14 cellular contexts compared by ENCODE assay signal in genomic region chr6:137881522-137881886, GRCh38. TPM values are rescaled to one million over a fixed set of nuclear protein-coding genes. Genes with fewer than 3 reads are reported as not detected.
DNase-seq lines count a peak whose midpoint lies in the region; ATAC-seq and TF ChIP-seq lines count a peak whose summit lies in the region.
"Had no signal": no experiment of that assay in that cellular context is flagged by ENCODE, and none has a peak within 500 bp of the region (broad histone marks: within the 10 kb centered on the region; RNA-seq: fewer than 3 reads in every experiment).

No MANE protein-coding gene starts in this region.

- H3K27ac Mint-ChIP-seq in activated CD4-positive, alpha-beta T cell treated with anti-CD3 and anti-CD28 coated beads, Interleukin-2, amount 10 ng/mL, durations not matched to agents 7 days and 5 days = peak overlapping the region; percentile 86
- H3K27ac Mint-ChIP-seq in activated naive CD8-positive, alpha-beta T cell treated with anti-CD3 and anti-CD28 coated beads, Interleukin-2, amount 10 ng/mL, durations not matched to agents 7 days and 5 days = peak overlapping the region; percentile 77
- H3K27ac Mint-ChIP-seq in endodermal cell = no peak overlapping the region

- H3K79me2 ChIP-seq in Loucy (ENCODE audit: insufficient read depth, low read length) = peaks cover 20% of the 10 kb centered on the region; the same call in 1 of the 2 replicates

- H3K9ac ChIP-seq in Loucy (ENCODE audit: low read depth, low read length, poor library complexity, severe bottlenecking) (no peak overlapping the region), endodermal cell (ENCODE audit: extremely low read depth, low read length, poor library complexity, severe bottlenecking) (no peak overlapping the region)

- H3K4me2 ChIP-seq in Loucy (ENCODE audit: low read depth, low read length, poor library complexity, severe bottlenecking) = peak overlapping the region; percentile 51

- H3K4me3 Mint-ChIP-seq in activated CD4-positive, alpha-beta T cell treated with anti-CD3 and anti-CD28 coated beads, Interleukin-2, amount 10 ng/mL, durations not matched to agents 7 days and 5 days = no peak overlapping the region
- no peak overlapping the region for H3K4me3 Mint-ChIP-seq in activated naive CD8-positive, alpha-beta T cell treated with anti-CD3 and anti-CD28 coated beads, Interleukin-2, amount 10 ng/mL, durations not matched to agents 7 days and 5 days
- H3K4me3 Mint-ChIP-seq in endodermal cell = no peak overlapping the region
- H3K4me3 Mint-ChIP-seq: neural crest cell had no signal

- CTCF ChIA-PET in activated CD4-positive, alpha-beta T cell treated with anti-CD3 and anti-CD28 coated beads, Interleukin-2, amount 10 ng/mL, durations not matched to agents 7 days and 5 days (lab: Charles Lee) = interaction anchor here (0.8 to 3.3 kb wide), 16 partner anchors 9 to 497 kb away, joined by 3 to 19 read pairs (median 5); partner anchors contain the start of gene TNFAIP3

- peaks cover 7% of the 10 kb centered on the region; the same call in 1 of the 2 replicates for H3F3A ChIP-seq in Loucy (ENCODE audit: low read depth)

- peaks cover 67% of the 10 kb centered on the region for H3K4me1 Mint-ChIP-seq in activated CD4-positive, alpha-beta T cell treated with anti-CD3 and anti-CD28 coated beads, Interleukin-2, amount 10 ng/mL, durations not matched to agents 7 days and 5 days
- peaks cover 34% of the 10 kb centered on the region for H3K4me1 Mint-ChIP-seq in activated naive CD8-positive, alpha-beta T cell treated with anti-CD3 and anti-CD28 coated beads, Interleukin-2, amount 10 ng/mL, durations not matched to agents 7 days and 5 days
- H3K4me1 Mint-ChIP-seq in endodermal cell = no peaks in the 10 kb centered on the region

- WGBS in endodermal cell (ENCODE audit: insufficient coverage in 1 of 2, insufficient read length in 1 of 2), 2 experiments = 93 to 96% methylated on average over 4 to 9 of the region's 9 CpGs

- H3K4me3 ChIP-seq in Loucy (ENCODE audit: low read length, poor library complexity, severe bottlenecking) (no peak overlapping the region), endodermal cell (ENCODE audit: low read length) (no peak overlapping the region), WERI-Rb-1 (ENCODE audit: low read depth, low read length) (no peak overlapping the region)
- H3K4me3 ChIP-seq: coronary artery, HAP-1, left lung had no signal

- no peak overlapping the region for H2AFZ ChIP-seq in Loucy (ENCODE audit: low read length)

- peaks cover 44% of the 10 kb centered on the region for H3K4me1 ChIP-seq in Loucy (ENCODE audit: insufficient read depth, low read length, poor library complexity, severe bottlenecking)
- peaks cover 4% of the 10 kb centered on the region for H3K4me1 ChIP-seq in endodermal cell (ENCODE audit: control insufficient read depth, insufficient read depth, low read length)
- H3K4me1 ChIP-seq: HAP-1 had no signal

- peaks cover 80% of the 10 kb centered on the region for H3K36me3 Mint-ChIP-seq in activated CD4-positive, alpha-beta T cell treated with anti-CD3 and anti-CD28 coated beads, Interleukin-2, amount 10 ng/mL, durations not matched to agents 7 days and 5 days (ENCODE audit: low read depth)
- peaks cover 41% of the 10 kb centered on the region for H3K36me3 Mint-ChIP-seq in activated naive CD8-positive, alpha-beta T cell treated with anti-CD3 and anti-CD28 coated beads, Interleukin-2, amount 10 ng/mL, durations not matched to agents 7 days and 5 days
- H3K36me3 Mint-ChIP-seq in endodermal cell (ENCODE audit: low read depth) = peaks cover 32% of the 10 kb centered on the region

- POLR2A ChIA-PET in activated CD4-positive, alpha-beta T cell treated with anti-CD3 and anti-CD28 coated beads, Interleukin-2, amount 10 ng/mL, durations not matched to agents 7 days and 5 days (lab: Charles Lee) = interaction anchor here (1.1 to 1.3 kb wide), 2 partner anchors 10 to 70 kb away, joined by 5 read pairs; no protein-coding TSS in a partner anchor
- POLR2A ChIA-PET in activated naive CD8-positive, alpha-beta T cell treated with anti-CD3 and anti-CD28 coated beads, Interleukin-2, amount 10 ng/mL, durations not matched to agents 7 days and 5 days (lab: Charles Lee) = interaction anchor here (0.9 to 2.6 kb wide), 4 partner anchors 10 to 94 kb away, joined by 3 to 15 read pairs (median 7); partner anchors contain the start of gene TNFAIP3

- H3K9me2 ChIP-seq in Loucy (replicated peaks; ENCODE audit: low read depth, low read length) = no peaks in the 10 kb centered on the region

- H3K36me3 ChIP-seq in Loucy (ENCODE audit: insufficient read depth, low read length) (peaks cover 61% of the 10 kb centered on the region), endodermal cell (ENCODE audit: control insufficient read depth, insufficient read depth, low read length) (peaks cover 41% of the 10 kb centered on the region), WERI-Rb-1 (no peaks in the 10 kb centered on the region; the same call in 1 of the 2 replicates)

- H3K27me3 Mint-ChIP-seq in activated CD4-positive, alpha-beta T cell treated with anti-CD3 and anti-CD28 coated beads, Interleukin-2, amount 10 ng/mL, durations not matched to agents 7 days and 5 days = no peaks in the 10 kb centered on the region
- no peaks in the 10 kb centered on the region for H3K27me3 Mint-ChIP-seq in activated naive CD8-positive, alpha-beta T cell treated with anti-CD3 and anti-CD28 coated beads, Interleukin-2, amount 10 ng/mL, durations not matched to agents 7 days and 5 days
- H3K27me3 Mint-ChIP-seq in endodermal cell (ENCODE audit: insufficient read depth) = peaks cover 2% of the 10 kb centered on the region

- no peak overlapping the region for H3K27ac ChIP-seq in endodermal cell (ENCODE audit: low read depth, low read length)
- no peak overlapping the region for H3K27ac ChIP-seq in WERI-Rb-1

- DNase-seq in activated CD4-positive, alpha-beta T cell treated with anti-CD3 and anti-CD28 coated beads, Interleukin-2, amount 10 ng/mL, durations not matched to agents 7 days and 5 days = no peak
- no peak for DNase-seq in activated CD4-positive, alpha-beta T cell treated with anti-CD3 and anti-CD28 coated beads for 1 hour
- no peak for DNase-seq in activated naive CD8-positive, alpha-beta T cell treated with anti-CD3 and anti-CD28 coated beads, Interleukin-2, amount 10 ng/mL, durations not matched to agents 7 days and 5 days
- DNase-seq in omental fat pad (ENCODE audit: low spot score) (no peak), middle frontal gyrus (ENCODE audit: extremely low spot score, low spot score) (no peak), endodermal cell (no peak), WERI-Rb-1 (no peak)
- DNase-seq: NCI-H2107, RPMI8226 had no signal

- H3K27me3 ChIP-seq in Loucy (ENCODE audit: insufficient read depth, low read length, poor library complexity, severe bottlenecking) = no peaks in the 10 kb centered on the region
- H3K27me3 ChIP-seq in endodermal cell (ENCODE audit: control insufficient read depth, insufficient read depth, low read length, poor library complexity, severe bottlenecking) = no peaks in the 10 kb centered on the region
- H3K27me3 ChIP-seq in WERI-Rb-1 (ENCODE audit: insufficient read depth, low read depth, severe bottlenecking) = no peaks in the 10 kb centered on the region
- H3K27me3 ChIP-seq: left lung had no signal

- H3K9me3 ChIP-seq in Loucy (ENCODE audit: insufficient read depth, low read depth, low read length) = peaks cover 3% of the 10 kb centered on the region; the same call in 1 of the 2 replicates
- H3K9me3 ChIP-seq in endodermal cell (ENCODE audit: control insufficient read depth, low read length) = no peaks in the 10 kb centered on the region
- H3K9me3 ChIP-seq in WERI-Rb-1 (ENCODE audit: severe bottlenecking) = no peaks in the 10 kb centered on the region
- H3K9me3 ChIP-seq: HAP-1 had no signal

- no peak for ATAC-seq in activated naive CD8-positive, alpha-beta T cell treated with anti-CD3 and anti-CD28 coated beads, Interleukin-2, amount 10 ng/mL, durations not matched to agents 7 days and 5 days (ENCODE audit: low read depth)
- ATAC-seq in omental fat pad (ENCODE audit: low FRiP score) = peak; percentile 2
- ATAC-seq: left lung had no signal

- peaks cover 3% of the 10 kb centered on the region for H3K9me3 Mint-ChIP-seq in activated CD4-positive, alpha-beta T cell treated with anti-CD3 and anti-CD28 coated beads, Interleukin-2, amount 10 ng/mL, durations not matched to agents 7 days and 5 days
- H3K9me3 Mint-ChIP-seq in activated naive CD8-positive, alpha-beta T cell treated with anti-CD3 and anti-CD28 coated beads, Interleukin-2, amount 10 ng/mL, durations not matched to agents 7 days and 5 days = peaks cover 6% of the 10 kb centered on the region
- peaks cover 6% of the 10 kb centered on the region for H3K9me3 Mint-ChIP-seq in endodermal cell
- H3K9me3 Mint-ChIP-seq: neural crest cell had no signal

- TF ChIP-seq CTCF in Loucy (conservative IDR thresholded peaks at IDR 0.05; ENCODE audit: low read length) = no peak
- no peak for TF ChIP-seq CTCF in omental fat pad (IDR thresholded peaks at IDR 0.05)
- TF ChIP-seq CTCF in endodermal cell (conservative IDR thresholded peaks at IDR 0.05) = no peak
- no peak for TF ChIP-seq CTCF in WERI-Rb-1 (IDR thresholded peaks at IDR 0.05; ENCODE audit: low read depth, low read length)

- H4K20me1 ChIP-seq in Loucy (ENCODE audit: insufficient read depth, low read length, poor library complexity, severe bottlenecking) = peaks cover 6% of the 10 kb centered on the region

RNA-seq across cellular contexts. Expression of gene TNFAIP3, which starts 14.4 kb away (rescaled TPM):
- 10 to 100 TPM; 41.8 to 43.9 TPM for total RNA-seq in activated CD4-positive, alpha-beta T cell treated with anti-CD3 and anti-CD28 coated beads, Interleukin-2, amount 10 ng/mL, durations not matched to agents 7 days and 5 days
- total RNA-seq in activated naive CD8-positive, alpha-beta T cell treated with anti-CD3 and anti-CD28 coated beads, Interleukin-2, amount 10 ng/mL, durations not matched to agents 7 days and 5 days = 10 to 100 TPM; 88.6 to 89.5 TPM
- total RNA-seq in omental fat pad (100 to 1,000 TPM in 1 of 4 donors, 10 to 100 TPM in 3; 24.2 to 250 (median 44.5) TPM), endodermal cell (10 to 100 TPM in 1 of 2 donors, 1 to 10 TPM in 1; 4.4 to 12.3 TPM)
- polyA plus RNA-seq in endodermal cell (2013, experiment 1 of 2) = 3.6 TPM
- 4.2 TPM for polyA plus RNA-seq in endodermal cell (2013, experiment 2 of 2)
